Comparison of ENCODE assay signal across 11 cellular contexts in genomic region chr6:107741191-107741680, GRCh38.
DNase-seq lines count a peak whose midpoint lies in the region; ATAC-seq, FAIRE-seq and TF ChIP-seq lines count a peak whose summit lies in the region.
"Had no signal": no experiment of that assay in that cellular context is flagged by ENCODE, and none has a peak within 500 bp of the region (broad histone marks: within the 10 kb centered on the region; RNA-seq: fewer than 3 reads in every experiment).

No MANE protein-coding gene starts in this region.

- no peaks in the 10 kb centered on the region for H3K9me3 Mint-ChIP-seq in activated T-cell treated with anti-CD3 and anti-CD28 coated beads, Interleukin-2, amount 50 U/mL, for 72 hours

- H3K27me3 Mint-ChIP-seq in activated T-cell treated with anti-CD3 and anti-CD28 coated beads, Interleukin-2, amount 50 U/mL, for 72 hours (ENCODE audit: low read depth), result no peaks in the 10 kb centered on the region

- 90% methylated on average over 3 of the region's 3 CpGs for WGBS in thymus

- H3K4me1 Mint-ChIP-seq in activated T-cell treated with anti-CD3 and anti-CD28 coated beads, Interleukin-2, amount 50 U/mL, for 72 hours (ENCODE audit: low read depth), result peaks cover 45% of the 10 kb centered on the region

- no peak for DNase-seq in activated T-cell treated with anti-CD3 and anti-CD28 coated beads, Interleukin-2, amount 50 U/mL, for 72 hours
- DNase-seq in activated T-cell treated with anti-CD3 and anti-CD28 coated beads, Interleukin-2, amount 50 U/mL, for 1 hour, result no peak
- DNase-seq in PC-9 (no peak), fibroblast of gingiva (ENCODE audit: low read depth) (peak; percentile 23), GM12891 (ENCODE audit: insufficient read length, low spot score) (no peak)
- no peak for DNase-seq in stimulated activated CD4-positive, alpha-beta T cell treated with anti-CD3 and anti-CD28 coated beads, Interleukin-15, amount 100 ng/mL, for 24 hours
- DNase-seq: NCI-H446 had no signal

- no TSS peak for BruUV-seq in PC-9 (replicated peaks; lab: Mats Ljungman, UMichigan)

- peak overlapping the region; percentile 33; the same call in 1 of the 2 replicates for H3K4me2 ChIP-seq in PC-9

- H3K4me3 ChIP-seq in PC-9 (no peak overlapping the region), thymus (ENCODE audit: low read length) (no peak overlapping the region)

- no peaks in the 10 kb centered on the region for H3F3A ChIP-seq in PC-9 (ENCODE audit: insufficient read depth, low read depth)

- TF ChIP-seq CTCF in PC-9 (conservative IDR thresholded peaks at IDR 0.05), result no peak

- CTCF ChIA-PET in PC-9 (lab: Charles Lee), result no interaction called here

- H3K9me3 ChIP-seq in PC-9 (ENCODE audit: insufficient read depth, low read depth), result no peaks in the 10 kb centered on the region; the same call in 1 of the 2 replicates
- no peaks in the 10 kb centered on the region for H3K9me3 ChIP-seq in thymus (ENCODE audit: control insufficient read depth)

- H3K9me2 ChIP-seq in PC-9 (ENCODE audit: insufficient read depth), result no peaks in the 10 kb centered on the region

- TF ChIP-seq POLR2A in GM12891 (IDR thresholded peaks at IDR 0.05; ENCODE audit: low read depth, low read length), result no peak

- peaks cover 0 to 11% of the 10 kb centered on the region in 2 donors for H3K36me3 Mint-ChIP-seq in activated T-cell treated with anti-CD3 and anti-CD28 coated beads, Interleukin-2, amount 50 U/mL, for 72 hours (ENCODE audit: insufficient read depth in 2 of 2)

- peaks cover 77% of the 10 kb centered on the region for H3K27me3 ChIP-seq in PC-9 (ENCODE audit: insufficient read depth, low read depth)
- no peaks in the 10 kb centered on the region for H3K27me3 ChIP-seq in thymus (ENCODE audit: control insufficient read depth, insufficient read depth)

- POLR2A ChIA-PET in PC-9 (lab: Charles Lee; ENCODE audit: unreplicated experiment), result interaction anchor here (0.6 kb wide), 1 partner anchor 264 kb away, joined by 15 read pairs; no protein-coding TSS in a partner anchor

- peak in 1 of 2 donors; percentile 37 for ATAC-seq in activated T-cell treated with anti-CD3 and anti-CD28 coated beads, Interleukin-2, amount 50 U/mL, for 72 hours (replicated peaks in 1 of 2)
- ATAC-seq in GM21529 (IDR thresholded peaks at IDR 0.05; ENCODE audit: unreplicated experiment), result no peak
- ATAC-seq: Right ventricle myocardium inferior had no signal

- no peaks in the 10 kb centered on the region for H3K79me2 ChIP-seq in PC-9 (ENCODE audit: low read depth)

- no peaks in the 10 kb centered on the region for H3K4me1 ChIP-seq in PC-9 (replicated peaks; ENCODE audit: insufficient read depth)
- peaks cover 26% of the 10 kb centered on the region for H3K4me1 ChIP-seq in thymus (ENCODE audit: control insufficient read depth, insufficient read depth, low read length)

- no peak overlapping the region for H2AFZ ChIP-seq in PC-9

- intact Hi-C loops in PC-9 (cut with micrococcal nuclease; ENCODE audit: unreplicated experiment), result no loop called here

- FAIRE-seq in GM12891 (lab: Jason Lieb, UNC), result no peak
- FAIRE-seq: colon had no signal

- H3K27ac ChIP-seq in PC-9 (no peak overlapping the region), thymus (ENCODE audit: low read depth) (peak overlapping the region; percentile 75)

- H3K4me3 Mint-ChIP-seq in activated T-cell treated with anti-CD3 and anti-CD28 coated beads, Interleukin-2, amount 50 U/mL, for 72 hours, result peak overlapping the region; percentile 75 to 84

- H4K20me1 ChIP-seq in PC-9 (ENCODE audit: insufficient read depth), result no peaks in the 10 kb centered on the region

- H3K36me3 ChIP-seq in PC-9 (ENCODE audit: low read depth) (no peaks in the 10 kb centered on the region), thymus (ENCODE audit: control insufficient read depth, insufficient read depth) (peaks cover 10% of the 10 kb centered on the region)

- H3K27ac Mint-ChIP-seq in activated T-cell treated with anti-CD3 and anti-CD28 coated beads, Interleukin-2, amount 50 U/mL, for 72 hours, result peak overlapping the region; percentile 78

TF ChIP-seq in GM12891, 5 proteins besides CTCF, POLR2A, EP300 and RAD21:
- TF ChIP-seq TAF1 (IDR thresholded peaks at IDR 0.05; ENCODE audit: low read depth, low read length), result no peak
- TF ChIP-seq SPI1 (IDR thresholded peaks at IDR 0.05; ENCODE audit: low read depth, low read length), result no peak
- no peak for TF ChIP-seq PAX5 (IDR thresholded peaks at IDR 0.05; ENCODE audit: insufficient read depth, low read length, severe bottlenecking)
- no peak for TF ChIP-seq POLR2AphosphoS5 (IDR thresholded peaks at IDR 0.05; ENCODE audit: low read depth, low read length)
- no peak for TF ChIP-seq POU2F2 (IDR thresholded peaks at IDR 0.05; ENCODE audit: low read depth, low read length)
